1 cellular context compared by ENCODE assay signal in genomic region chr17:77279448-77280303, GRCh38.
TF ChIP-seq lines count a peak whose summit lies in the region.

No MANE protein-coding gene starts in this region.

TF ChIP-seq in HepG2, 621 proteins besides CTCF, POLR2A, EP300 and RAD21 (continued from another document):
- TF ChIP-seq PRDM15 (CRISPR knock-in tag; IDR thresholded peaks at IDR 0.05) (no peak), POGK (CRISPR knock-in tag; conservative IDR thresholded peaks at IDR 0.05) (peak; percentile 21; the same call in 1 of the 2 replicates), ELF1 (CRISPR knock-in tag; IDR thresholded peaks at IDR 0.05) (peak; percentile 43; the same call in 1 of the 2 replicates), TAF15 (IDR thresholded peaks at IDR 0.05; ENCODE audit: low read depth, low read length, poor library complexity, severe bottlenecking) (no peak)
